34 cellular contexts compared by ENCODE assay signal in the genomic region with DNA sequence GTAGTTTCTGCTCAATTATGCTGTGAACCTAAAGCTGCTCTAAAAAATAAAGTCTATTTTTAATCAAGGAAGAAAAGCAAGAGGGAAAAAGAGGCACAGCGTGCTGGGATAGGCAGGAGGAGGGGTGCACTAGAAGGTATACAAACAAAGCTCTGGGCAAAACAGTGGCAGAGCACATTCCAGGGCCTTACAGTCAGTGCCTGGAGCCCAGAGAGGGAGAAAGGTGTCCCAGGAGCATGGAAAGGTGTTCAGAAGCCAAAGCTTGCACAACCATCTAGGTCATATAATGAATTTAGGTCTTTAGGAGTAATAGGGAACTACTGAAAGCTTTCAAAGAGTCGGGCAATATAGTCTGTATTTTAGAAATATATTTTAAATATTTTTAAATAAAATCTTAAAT.
"Had no signal": no experiment of that assay in that cellular context is flagged by ENCODE, and none has a peak within 500 bp of the region (broad histone marks: within the 10 kb centered on the region; RNA-seq: fewer than 3 reads in every experiment).

No MANE protein-coding gene starts in this region.

- DNase-seq: activated CD4-positive, alpha-beta memory T cell treated with anti-CD3 and anti-CD28 coated beads for 36 hours; activated CD4-positive, alpha-beta T cell treated with anti-CD3 and anti-CD28 coated beads for 1 hour; activated CD4-positive, alpha-beta T cell treated with anti-CD3 and anti-CD28 coated beads for 4 hours; activated CD4-positive, alpha-beta T cell treated with anti-CD3 and anti-CD28 coated beads, Interleukin-2, amount 10 ng/mL, durations not matched to agents 7 days and 5 days; activated CD8-positive, alpha-beta memory T cell treated with anti-CD3 and anti-CD28 coated beads, Interleukin-2, amount 10 ng/mL, durations not matched to agents 7 days and 5 days; activated CD8-positive, alpha-beta memory T cell treated with anti-CD3 and anti-CD28 coated beads, Interleukin-2, amount 50 U/mL, for 4 hours; activated CD8-positive, alpha-beta T cell treated with anti-CD3 and anti-CD28 coated beads, Interleukin-2, amount 10 ng/mL, durations not matched to agents 7 days and 5 days; activated effector memory CD4-positive, alpha-beta T cell treated with anti-CD3 and anti-CD28 coated beads, Interleukin-2, amount 50 U/mL, for 16 hours; activated naive CD4-positive, alpha-beta T cell treated with anti-CD3 and anti-CD28 coated beads for 36 hours; activated naive CD8-positive, alpha-beta T cell treated with anti-CD3 and anti-CD28 coated beads, Interleukin-2, amount 10 ng/mL, durations not matched to agents 7 days and 5 days; activated T-cell treated with anti-CD3 and anti-CD28 coated beads, Interleukin-2, amount 50 U/mL, for 1 hour; activated T-cell treated with anti-CD3 and anti-CD28 coated beads, Interleukin-2, amount 50 U/mL, for 48 hours; brain microvascular endothelial cell; dorsolateral prefrontal cortex; effector memory CD4-positive, alpha-beta T cell; endodermal cell; erythroblast; foreskin melanocyte; heart right ventricle; T-helper 1 cell; T-helper 17 cell; T1000; WERI-Rb-1 had no signal

- H3K9me3 ChIP-seq: ascending aorta, esophagus muscularis mucosa, gastroesophageal sphincter had no signal

- H3K36me3 Mint-ChIP-seq: activated CD4-positive, alpha-beta memory T cell treated with anti-CD3 and anti-CD28 coated beads for 36 hours; activated CD8-positive, alpha-beta memory T cell treated with anti-CD3 and anti-CD28 coated beads, Interleukin-2, amount 10 ng/mL, durations not matched to agents 7 days and 5 days; activated naive CD4-positive, alpha-beta T cell treated with anti-CD3 and anti-CD28 coated beads, Interleukin-2, amount 50 U/mL, for 24 hours; activated naive CD8-positive, alpha-beta T cell treated with anti-CD3 and anti-CD28 coated beads, Interleukin-2, amount 10 ng/mL, durations not matched to agents 7 days and 5 days had no signal

- H3K4me3 ChIP-seq: ascending aorta, coronary artery, dorsolateral prefrontal cortex, esophagus muscularis mucosa, gastroesophageal sphincter, heart right ventricle had no signal

- H3K27me3 ChIP-seq: ascending aorta, brain microvascular endothelial cell, esophagus muscularis mucosa, gastroesophageal sphincter, heart right ventricle had no signal

- H3K27ac ChIP-seq: ascending aorta, brain microvascular endothelial cell, coronary artery, dorsolateral prefrontal cortex, esophagus muscularis mucosa, gastroesophageal sphincter, heart right ventricle, WERI-Rb-1 had no signal

- ATAC-seq: activated CD8-positive, alpha-beta memory T cell treated with anti-CD3 and anti-CD28 coated beads, Interleukin-2, amount 10 ng/mL, durations not matched to agents 7 days and 5 days; activated CD8-positive, alpha-beta T cell treated with anti-CD3 and anti-CD28 coated beads, Interleukin-2, amount 10 ng/mL, durations not matched to agents 7 days and 5 days; gastroesophageal sphincter; heart right ventricle; T-helper 17 cell had no signal

- FAIRE-seq: bronchial epithelial cell had no signal

- H3K27ac Mint-ChIP-seq: activated CD4-positive, alpha-beta memory T cell treated with anti-CD3 and anti-CD28 coated beads for 36 hours; activated CD4-positive, alpha-beta T cell treated with anti-CD3 and anti-CD28 coated beads, Interleukin-2, amount 10 ng/mL, durations not matched to agents 7 days and 5 days; activated CD8-positive, alpha-beta memory T cell treated with anti-CD3 and anti-CD28 coated beads, Interleukin-2, amount 10 ng/mL, durations not matched to agents 7 days and 5 days; activated CD8-positive, alpha-beta T cell treated with anti-CD3 and anti-CD28 coated beads, Interleukin-2, amount 10 ng/mL, durations not matched to agents 7 days and 5 days; activated naive CD4-positive, alpha-beta T cell treated with anti-CD3 and anti-CD28 coated beads for 36 hours; activated naive CD4-positive, alpha-beta T cell treated with anti-CD3 and anti-CD28 coated beads, Interleukin-2, amount 50 U/mL, for 24 hours; activated naive CD8-positive, alpha-beta T cell treated with anti-CD3 and anti-CD28 coated beads, Interleukin-2, amount 10 ng/mL, durations not matched to agents 7 days and 5 days; activated T-helper 1 cell treated with anti-CD3 and anti-CD28 coated beads, Interleukin-12 subunit alpha, Interleukin-12 subunit beta, Interleukin-2, Interleukin-4 antibody, amounts not matched to agents 30 ng/mL and 10 ng/mL and 1 ng/mL, durations not matched to agents 14 hours and 24 hours and 36 hours; activated T-helper 2 cell treated with anti-CD3 and anti-CD28 coated beads, Interferon-gamma antibody, Interleukin-2, Interleukin-4, amounts not matched to agents 10 μg/mL and 5 μg/mL and 100 μg/mL, durations not matched to agents 14 hours and 24 hours and 36 hours; dendritic cell treated with granulocyte-macrophage colony-stimulating factor and Interleukin-4, amounts not matched to agents 40 ng/mL and 50 ng/mL, for 4 days; endodermal cell; T-helper 17 cell; T-helper 2 cell treated with Interferon-gamma antibody and Interleukin-4, amounts not matched to agents 5 μg/mL and 100 μg/mL, for 36 hours had no signal

- H3K4me1 ChIP-seq: ascending aorta, esophagus muscularis mucosa had no signal

- H3K9me3 Mint-ChIP-seq: activated CD4-positive, alpha-beta memory T cell treated with anti-CD3 and anti-CD28 coated beads for 36 hours; activated CD4-positive, alpha-beta T cell treated with anti-CD3 and anti-CD28 coated beads, Interleukin-2, amount 10 ng/mL, durations not matched to agents 7 days and 5 days; activated naive CD4-positive, alpha-beta T cell treated with anti-CD3 and anti-CD28 coated beads for 36 hours; activated naive CD4-positive, alpha-beta T cell treated with anti-CD3 and anti-CD28 coated beads, Interleukin-2, amount 50 U/mL, for 24 hours; activated naive CD8-positive, alpha-beta T cell treated with anti-CD3 and anti-CD28 coated beads, Interleukin-2, amount 10 ng/mL, durations not matched to agents 7 days and 5 days; activated T-helper 1 cell treated with anti-CD3 and anti-CD28 coated beads, Interleukin-12 subunit alpha, Interleukin-12 subunit beta, Interleukin-2, Interleukin-4 antibody, amounts not matched to agents 30 ng/mL and 10 ng/mL and 1 ng/mL, durations not matched to agents 14 hours and 24 hours and 36 hours; activated T-helper 2 cell treated with anti-CD3 and anti-CD28 coated beads, Interferon-gamma antibody, Interleukin-2, Interleukin-4, amounts not matched to agents 10 μg/mL and 5 μg/mL and 100 μg/mL, durations not matched to agents 14 hours and 24 hours and 36 hours; central memory CD8-positive, alpha-beta T cell; dendritic cell treated with granulocyte-macrophage colony-stimulating factor and Interleukin-4, amounts not matched to agents 40 ng/mL and 50 ng/mL, for 4 days; T-helper 2 cell treated with Interferon-gamma antibody and Interleukin-4, amounts not matched to agents 5 μg/mL and 100 μg/mL, for 36 hours had no signal

- H3K36me3 ChIP-seq: ascending aorta, brain microvascular endothelial cell, esophagus muscularis mucosa, gastroesophageal sphincter, heart right ventricle, WERI-Rb-1 had no signal
